ENCODE assay signal across 8 cellular contexts in genomic region chr3:48504051-48504946, GRCh38. TPM values are rescaled to one million over a fixed set of nuclear protein-coding genes. Genes with fewer than 3 reads are reported as not detected.
DNase-seq lines count a peak whose midpoint lies in the region; ATAC-seq and TF ChIP-seq lines count a peak whose summit lies in the region.

TSS of gene SHISA5 (minus strand) at chr3:48504174. CDS start at chr3:48504094, 80 bp downstream.

- no peaks in the 10 kb centered on the region for H3K9me3 ChIP-seq in WERI-Rb-1 (ENCODE audit: severe bottlenecking)

- no peaks in the 10 kb centered on the region for H3K27me3 ChIP-seq in WERI-Rb-1 (ENCODE audit: insufficient read depth, low read depth, severe bottlenecking)

- peak within 1 kb of the TSS; percentile 50 for H3K4me3 ChIP-seq in WERI-Rb-1 (ENCODE audit: low read depth, low read length)
- peak within 1 kb of the TSS; percentile 40 to 78 (median 58) for H3K4me3 ChIP-seq in skin epidermis

- no peak for ATAC-seq in GM19023 (IDR thresholded peaks at IDR 0.05; ENCODE audit: unreplicated experiment)

- DNase-seq in Daoy (ENCODE audit: low read depth): peak; percentile 62
- peak in 47 of 76 experiments; percentile 4 to 61 (median 36) for DNase-seq in HUDEP-2 (lab: John Stamatoyannopoulos, UW; ENCODE audit: unreplicated experiment in 76 of 76)
- DNase-seq in WERI-Rb-1: peak; percentile 50
- peak in 42 of 61 donors; percentile 9 to 84 (median 39) for DNase-seq in caudate nucleus (lab: John Stamatoyannopoulos, UW)
- peak; percentile 67 for DNase-seq in iPS-NIHi7 (ENCODE audit: extremely low spot score)
- no peak for DNase-seq in NK-92 treated with Interleukin-12 subunit alpha and Interleukin-12 subunit beta, amount 100 ng/mL, for 24 hours (lab: John Stamatoyannopoulos, UW)

- no peak for TF ChIP-seq CTCF in WERI-Rb-1 (IDR thresholded peaks at IDR 0.05; ENCODE audit: low read depth, low read length)

- H3K36me3 ChIP-seq in WERI-Rb-1: no peaks in the 10 kb centered on the region

- no peak within 1 kb of the TSS for H3K27ac ChIP-seq in WERI-Rb-1
- H3K27ac ChIP-seq in caudate nucleus (ENCODE audit: low read depth, low read length): peak within 1 kb of the TSS; percentile 93
- peak within 1 kb of the TSS; percentile 76 to 98 (median 93) for H3K27ac ChIP-seq in skin epidermis

RNA-seq across cellular contexts. Expression of gene SHISA5, which starts in this region (rescaled TPM):
- 55.2 and 59.1 TPM in 2 replicates for total RNA-seq in Daoy (2014; rRNA removed; shearing (Covaris generic))
